In genomic region chr4:99359480-99360204, GRCh38 we compare ENCODE assay signal across 33 cellular contexts. TPM values are rescaled to one million over a fixed set of nuclear protein-coding genes. Genes with fewer than 3 reads are reported as not detected.
"Had no signal": no experiment of that assay in that cellular context is flagged by ENCODE, and none has a peak within 500 bp of the region (broad histone marks: within the 10 kb centered on the region; RNA-seq: fewer than 3 reads in every experiment).

No MANE protein-coding gene starts in this region.

- H3K27me3 ChIP-seq: colonic mucosa, esophagus squamous epithelium, gastrocnemius medialis, heart right ventricle had no signal

- H3K4me3 ChIP-seq: colonic mucosa, esophagus squamous epithelium, gastrocnemius medialis, heart right ventricle, left ventricle myocardium inferior, lower lobe of right lung, mucosa of descending colon had no signal

- H3K27ac ChIP-seq: colonic mucosa, epithelial cell of prostate, esophagus squamous epithelium, gastrocnemius medialis, heart right ventricle, left ventricle myocardium inferior, lower lobe of right lung had no signal

- H3K27me3 Mint-ChIP-seq: dendritic cell treated with granulocyte-macrophage colony-stimulating factor and Interleukin-4, amounts not matched to agents 40 ng/mL and 50 ng/mL, for 4 days had no signal

- H3K4me3 Mint-ChIP-seq: dendritic cell treated with granulocyte-macrophage colony-stimulating factor and Interleukin-4, amounts not matched to agents 40 ng/mL and 50 ng/mL, for 4 days; effector memory CD8-positive, alpha-beta T cell; endodermal cell; immature natural killer cell; mesothelial cell of epicardium had no signal

- H3K4me1 ChIP-seq: colonic mucosa, left ventricle myocardium inferior, lower lobe of right lung had no signal

- H3K9me3 ChIP-seq: colonic mucosa, esophagus squamous epithelium, gastrocnemius medialis, lower lobe of right lung, mucosa of descending colon had no signal

- H3K9me3 Mint-ChIP-seq: effector memory CD8-positive, alpha-beta T cell had no signal

- H3K27ac Mint-ChIP-seq: dendritic cell treated with granulocyte-macrophage colony-stimulating factor and Interleukin-4, amounts not matched to agents 40 ng/mL and 50 ng/mL, for 4 days; effector memory CD8-positive, alpha-beta T cell; endodermal cell; immature natural killer cell; mesothelial cell of epicardium had no signal

- ATAC-seq: effector memory CD8-positive, alpha-beta T cell; esophagus mucosa; gastrocnemius medialis; heart right ventricle; left colon; left lobe of liver; lower lobe of right lung; mucosa of descending colon had no signal

- H3K36me3 ChIP-seq: colonic mucosa, esophagus squamous epithelium, gastrocnemius medialis, heart right ventricle, left ventricle myocardium inferior, lower lobe of right lung had no signal

- DNase-seq: colonic mucosa; cortex of kidney; effector CD8-positive, alpha-beta T cell; effector memory CD8-positive, alpha-beta T cell; endodermal cell; erythroblast; esophagus squamous epithelium; foreskin fibroblast; foreskin melanocyte; gastrocnemius medialis; glutamatergic neuron; head of caudate nucleus; heart right ventricle; hypothalamus; immature natural killer cell; islet precursor cell; kidney; kidney glomerular epithelial cell; left colon; left ventricle myocardium inferior; lower lobe of right lung; mesenchymal stem cell; mucosa of descending colon had no signal

- H3K4me1 Mint-ChIP-seq: endodermal cell had no signal

RNA-seq across cellular contexts. Expression of gene ADH1C, which starts 7.1 kb away (rescaled TPM):
- total RNA-seq: chondrocyte, dermis microvascular lymphatic vessel endothelial cell, endodermal cell, glomerular endothelial cell, lung microvascular endothelial cell, myocyte had no signal

RNA-seq across cellular contexts. Expression of gene ADH1B, which starts 38.4 kb away (rescaled TPM):
- total RNA-seq: endodermal cell, glomerular endothelial cell, mesothelial cell of epicardium, myocyte had no signal
